6 cellular contexts compared by ENCODE assay signal in genomic region chr9:87135074-87135473, GRCh38.
"Had no signal": no experiment of that assay in that cellular context is flagged by ENCODE, and none has a peak within 500 bp of the region (broad histone marks: within the 10 kb centered on the region; RNA-seq: fewer than 3 reads in every experiment).

No MANE protein-coding gene starts in this region.

- DNase-seq: IMR-90, KBM-7, KG1 had no signal

- H3K27ac ChIP-seq: HL-60, KMS-11 had no signal

- H3K4me3 ChIP-seq: K562 had no signal
